ENCODE assay signal across 1 cellular context in the genomic region with DNA sequence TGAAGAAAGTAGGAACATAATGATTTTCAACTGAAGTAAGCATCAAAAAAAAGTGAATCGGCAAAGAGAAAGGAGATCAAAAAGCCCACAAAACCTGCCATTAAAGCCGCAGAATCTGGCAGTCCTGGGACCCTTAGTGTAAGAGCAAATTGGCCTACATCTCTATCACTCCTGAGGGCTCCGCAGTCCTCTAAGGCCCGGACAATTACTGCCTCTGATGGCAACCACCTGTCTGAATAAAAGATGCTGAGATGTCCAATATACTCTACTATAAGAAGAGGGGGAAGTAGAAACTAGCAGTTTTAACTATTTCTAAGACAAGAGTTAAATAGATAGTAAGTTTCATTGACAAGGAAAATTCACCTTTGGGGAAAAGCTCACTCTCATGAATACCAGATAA.
TF ChIP-seq lines count a peak whose summit lies in the region.

No MANE protein-coding gene starts in this region.

TF ChIP-seq in A549, 52 proteins besides CTCF, POLR2A, EP300 and RAD21 (continued from another document):
- TF ChIP-seq, protein P1, sequence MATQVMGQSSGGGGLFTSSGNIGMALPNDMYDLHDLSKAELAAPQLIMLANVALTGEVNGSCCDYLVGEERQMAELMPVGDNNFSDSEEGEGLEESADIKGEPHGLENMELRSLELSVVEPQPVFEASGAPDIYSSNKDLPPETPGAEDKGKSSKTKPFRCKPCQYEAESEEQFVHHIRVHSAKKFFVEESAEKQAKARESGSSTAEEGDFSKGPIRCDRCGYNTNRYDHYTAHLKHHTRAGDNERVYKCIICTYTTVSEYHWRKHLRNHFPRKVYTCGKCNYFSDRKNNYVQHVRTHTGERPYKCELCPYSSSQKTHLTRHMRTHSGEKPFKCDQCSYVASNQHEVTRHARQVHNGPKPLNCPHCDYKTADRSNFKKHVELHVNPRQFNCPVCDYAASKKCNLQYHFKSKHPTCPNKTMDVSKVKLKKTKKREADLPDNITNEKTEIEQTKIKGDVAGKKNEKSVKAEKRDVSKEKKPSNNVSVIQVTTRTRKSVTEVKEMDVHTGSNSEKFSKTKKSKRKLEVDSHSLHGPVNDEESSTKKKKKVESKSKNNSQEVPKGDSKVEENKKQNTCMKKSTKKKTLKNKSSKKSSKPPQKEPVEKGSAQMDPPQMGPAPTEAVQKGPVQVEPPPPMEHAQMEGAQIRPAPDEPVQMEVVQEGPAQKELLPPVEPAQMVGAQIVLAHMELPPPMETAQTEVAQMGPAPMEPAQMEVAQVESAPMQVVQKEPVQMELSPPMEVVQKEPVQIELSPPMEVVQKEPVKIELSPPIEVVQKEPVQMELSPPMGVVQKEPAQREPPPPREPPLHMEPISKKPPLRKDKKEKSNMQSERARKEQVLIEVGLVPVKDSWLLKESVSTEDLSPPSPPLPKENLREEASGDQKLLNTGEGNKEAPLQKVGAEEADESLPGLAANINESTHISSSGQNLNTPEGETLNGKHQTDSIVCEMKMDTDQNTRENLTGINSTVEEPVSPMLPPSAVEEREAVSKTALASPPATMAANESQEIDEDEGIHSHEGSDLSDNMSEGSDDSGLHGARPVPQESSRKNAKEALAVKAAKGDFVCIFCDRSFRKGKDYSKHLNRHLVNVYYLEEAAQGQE (IDR thresholded peaks at IDR 0.05): no peak
- TF ChIP-seq KDM5A (IDR thresholded peaks at IDR 0.05): no peak
- no peak for TF ChIP-seq CEBPB (IDR thresholded peaks at IDR 0.05)
- TF ChIP-seq FOSL2 (IDR thresholded peaks at IDR 0.05): no peak
- no peak for TF ChIP-seq FOSL2 (CRISPR knock-in tag; IDR thresholded peaks at IDR 0.05)
- TF ChIP-seq SMC3 (IDR thresholded peaks at IDR 0.05): no peak
